8 cellular contexts compared by ENCODE assay signal in the genomic region with DNA sequence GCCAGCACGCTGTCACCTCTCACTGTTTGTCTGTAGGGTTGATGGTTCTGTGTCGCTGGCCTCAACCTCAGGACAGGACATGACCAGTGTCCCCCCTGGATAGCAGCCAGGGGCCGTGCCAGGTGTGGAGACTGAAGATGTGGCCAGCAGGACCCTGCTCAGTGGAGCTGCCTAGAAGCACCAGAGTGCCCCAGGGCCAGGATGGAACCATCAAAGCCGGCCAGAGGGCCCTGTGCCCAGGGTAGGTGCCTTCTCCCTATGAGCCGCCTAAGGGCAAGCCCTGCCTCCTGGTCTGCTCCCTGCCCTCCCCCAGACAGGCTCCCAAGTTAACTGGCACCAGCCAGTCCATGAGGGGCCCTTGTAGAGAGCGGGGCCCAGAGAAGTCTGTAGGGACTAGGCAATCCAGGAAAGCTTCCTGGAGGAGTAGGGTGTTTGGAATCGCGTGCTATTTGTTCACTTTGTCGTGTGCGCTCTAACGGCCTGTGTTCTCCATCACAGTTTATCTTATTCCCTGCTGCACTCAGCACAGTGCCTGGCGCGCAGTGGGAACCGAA. TPM values are rescaled to one million over a fixed set of nuclear protein-coding genes. Genes with fewer than 3 reads are reported as not detected.
A peak's percentile ranks its signal among the peaks of the same experiment; 100 is the strongest.
DNase-seq lines count a peak whose midpoint lies in the region; ATAC-seq and TF ChIP-seq lines count a peak whose summit lies in the region.

No MANE protein-coding gene starts in this region.

- no peaks in the 10 kb centered on the region for H3K27me3 ChIP-seq in BLaER1 treated with 17β-estradiol and CSF1 and Interleukin-3, amounts not matched to agents 10 nM and 100 nM
- peaks cover 2% of the 10 kb centered on the region; the same call in 1 of the 2 replicates for H3K27me3 ChIP-seq in IMR-90 (ENCODE audit: control insufficient read depth, insufficient read depth, low read length)

- in situ Hi-C loops in IMR-90 (cut with MboI; ENCODE audit: low sequenced_read_pairs), result no loop called here

- 55% methylated on average over 2 of the region's 14 CpGs; no CpG with 5 or more reads in 1 of the 2 experiments for WGBS in IMR-90 (ENCODE audit: extremely low coverage in 2 of 2, insufficient read length in 1 of 2), 2 experiments

- H3K27me3 Mint-ChIP-seq in dendritic cell treated with granulocyte-macrophage colony-stimulating factor and Interleukin-4, amounts not matched to agents 40 ng/mL and 50 ng/mL, for 4 days, result peaks cover 30% of the 10 kb centered on the region
- no peaks in the 10 kb centered on the region for H3K27me3 Mint-ChIP-seq in natural killer cell treated with Interleukin-12 subunit alpha and Interleukin-12 subunit beta and Interleukin-15 and Interleukin-18, amount 100 ng/mL, for 72 hours

- H4K8ac ChIP-seq in IMR-90 (ENCODE audit: low read depth in 2 of 2, low read length in 2 of 2), result peak overlapping the region; percentile 89 to 90

- H3K9me3 ChIP-seq in BLaER1 treated with 17β-estradiol and CSF1 and Interleukin-3, amounts not matched to agents 10 nM and 100 nM (replicated peaks in 1 of 11), result no peaks in the 10 kb centered on the region; a peak in 1 of 22 replicates
- H3K9me3 ChIP-seq in IMR-90 (ENCODE audit: control insufficient read depth, insufficient read depth, low read length), result no peaks in the 10 kb centered on the region

- 0 out of 2 replicates have a peak, but pooled peaks cover 8% of the 10 kb centered on the region for H3K9me1 ChIP-seq in IMR-90 (ENCODE audit: insufficient read depth, low read length)

- no peaks in the 10 kb centered on the region for H3K9me3 Mint-ChIP-seq in dendritic cell treated with granulocyte-macrophage colony-stimulating factor and Interleukin-4, amounts not matched to agents 40 ng/mL and 50 ng/mL, for 4 days
- H3K9me3 Mint-ChIP-seq in natural killer cell treated with Interleukin-12 subunit alpha and Interleukin-12 subunit beta and Interleukin-15 and Interleukin-18, amount 100 ng/mL, for 72 hours, result no peaks in the 10 kb centered on the region

- peak overlapping the region; percentile 100 for H2AFZ ChIP-seq in IMR-90 (replicated peaks; ENCODE audit: low read length, poor library complexity)

- dilution Hi-C loops in IMR-90 (cut with HindIII; ENCODE audit: low sequenced_read_pairs, unreplicated experiment), result no loop called here

- H3K27ac ChIP-seq in BLaER1 treated with 17β-estradiol and CSF1 and Interleukin-3, amounts not matched to agents 10 nM and 100 nM, result peak overlapping the region in 7 of 11 experiments; percentile 4 to 92 (median 88); a peak in 6 of 22 replicates
- peak overlapping the region; percentile 37 for H3K27ac ChIP-seq in IMR-90 (ENCODE audit: insufficient read depth, low read length)

- H3K27ac Mint-ChIP-seq in dendritic cell treated with granulocyte-macrophage colony-stimulating factor and Interleukin-4, amounts not matched to agents 40 ng/mL and 50 ng/mL, for 4 days, result peak overlapping the region; percentile 96
- H3K27ac Mint-ChIP-seq in natural killer cell treated with Interleukin-12 subunit alpha and Interleukin-12 subunit beta and Interleukin-15 and Interleukin-18, amount 100 ng/mL, for 72 hours, result peak overlapping the region in 1 of 2 donors; percentile 94

- intact Hi-C loops in IMR-90 (cut with micrococcal nuclease), result no loop called here
- intact Hi-C loops in dendritic cell treated with granulocyte-macrophage colony-stimulating factor and Interleukin-4, amounts not matched to agents 40 ng/mL and 50 ng/mL, for 4 days (cut with micrococcal nuclease), result no loop called here

- H2BK5ac ChIP-seq in IMR-90 (ENCODE audit: low read depth, low read length, poor library complexity, severe bottlenecking), result peak overlapping the region; percentile 15

- H2BK120ac ChIP-seq in IMR-90 (ENCODE audit: low read depth, low read length), result peak overlapping the region; percentile 54

- H3K56ac ChIP-seq in IMR-90 (ENCODE audit: extremely low read depth, insufficient read depth, low read length), result no peak overlapping the region

- peak overlapping the region; percentile 28; the same call in 1 of the 2 replicates for H3K18ac ChIP-seq in IMR-90 (ENCODE audit: low read depth, low read length)

- peak overlapping the region; percentile 77 for H2AK5ac ChIP-seq in IMR-90 (ENCODE audit: low read depth, low read length)

- peaks cover 28 to 41% (median 37%) of the 10 kb centered on the region in 11 experiments for H4K20me1 ChIP-seq in BLaER1 treated with 17β-estradiol and CSF1 and Interleukin-3, amounts not matched to agents 10 nM and 100 nM
- peaks cover 35% of the 10 kb centered on the region for H4K20me1 ChIP-seq in IMR-90 (ENCODE audit: insufficient read depth, low read length)

- no peak overlapping the region for H2BK20ac ChIP-seq in IMR-90 (ENCODE audit: low read depth, low read length)

- TF ChIP-seq CTCF in IMR-90 (conservative IDR thresholded peaks at IDR 0.05; ENCODE audit: low read depth, low read length), result no peak

- H3K4me3 ChIP-seq in BLaER1 treated with 17β-estradiol and CSF1 and Interleukin-3, amounts not matched to agents 10 nM and 100 nM, result peak overlapping the region in 9 of 10 experiments; percentile 70 to 96 (median 88); a peak in 13 of 20 replicates
- H3K4me3 ChIP-seq in IMR-90 (ENCODE audit: insufficient read depth, low read depth, low read length), result peak overlapping the region; percentile 19; the same call in 1 of the 2 replicates

- peak overlapping the region; percentile 78 to 97 (median 94) for H3K4me2 ChIP-seq in BLaER1 treated with 17β-estradiol and CSF1 and Interleukin-3, amounts not matched to agents 10 nM and 100 nM
- H3K4me2 ChIP-seq in IMR-90 (ENCODE audit: low read depth, low read length), result peak overlapping the region; percentile 74

- H3K4ac ChIP-seq in IMR-90 (ENCODE audit: low read depth, low read length), result peak overlapping the region; percentile 70

- peaks cover 49% of the 10 kb centered on the region for H3K4me1 Mint-ChIP-seq in dendritic cell treated with granulocyte-macrophage colony-stimulating factor and Interleukin-4, amounts not matched to agents 40 ng/mL and 50 ng/mL, for 4 days (ENCODE audit: low read depth)
- H3K4me1 Mint-ChIP-seq in natural killer cell treated with Interleukin-12 subunit alpha and Interleukin-12 subunit beta and Interleukin-15 and Interleukin-18, amount 100 ng/mL, for 72 hours (ENCODE audit: low read depth in 2 of 2), result peaks cover 24 to 27% of the 10 kb centered on the region in 2 donors

- H3K4me3 Mint-ChIP-seq in dendritic cell treated with granulocyte-macrophage colony-stimulating factor and Interleukin-4, amounts not matched to agents 40 ng/mL and 50 ng/mL, for 4 days, result peak overlapping the region; percentile 98
- peak overlapping the region; percentile 100 for H3K4me3 Mint-ChIP-seq in natural killer cell treated with Interleukin-12 subunit alpha and Interleukin-12 subunit beta and Interleukin-15 and Interleukin-18, amount 100 ng/mL, for 72 hours

- peak overlapping the region; percentile 35; the same call in 1 of the 2 replicates for H4K91ac ChIP-seq in IMR-90 (ENCODE audit: insufficient read depth, low read depth, low read length)

- no TSS peak for BruUV-seq in IMR-90 (replicated peaks; lab: Mats Ljungman, UMichigan)

- H3K36me3 ChIP-seq in BLaER1 treated with 17β-estradiol and CSF1 and Interleukin-3, amounts not matched to agents 10 nM and 100 nM, result peaks cover 21 to 29% (median 25%) of the 10 kb centered on the region in 11 experiments
- peaks cover 25% of the 10 kb centered on the region for H3K36me3 ChIP-seq in IMR-90 (ENCODE audit: control insufficient read depth, insufficient read depth, low read length)

- DNase-seq in IMR-90 (no peak), COLO829 (ENCODE audit: low spot score) (no peak), NCI-H1105 (lab: John Stamatoyannopoulos, UW) (no peak), kidney glomerular epithelial cell (lab: John Stamatoyannopoulos, UW) (no peak), hepatic stellate cell (ENCODE audit: low spot score) (no peak)
- no peak for DNase-seq in natural killer cell treated with Interleukin-12 subunit alpha and Interleukin-12 subunit beta and Interleukin-15 and Interleukin-18, amount 100 ng/mL, for 72 hours (ENCODE audit: low spot score)

- ATAC-seq in IMR-90 (ENCODE audit: low read depth), result no peak
- peak in 1 of 2 donors; percentile 1 for ATAC-seq in natural killer cell treated with Interleukin-12 subunit alpha and Interleukin-12 subunit beta and Interleukin-15 and Interleukin-18, amount 100 ng/mL, for 72 hours

- peak overlapping the region; percentile 79 for H3K23ac ChIP-seq in IMR-90 (ENCODE audit: low read depth, low read length)

- POLR2A ChIA-PET in IMR-90 (lab: Charles Lee; ENCODE audit: unreplicated experiment), result no interaction called here

- H3K4me1 ChIP-seq in BLaER1 treated with 17β-estradiol and CSF1 and Interleukin-3, amounts not matched to agents 10 nM and 100 nM, result peaks cover 34 to 41% (median 39%) of the 10 kb centered on the region in 10 experiments
- H3K4me1 ChIP-seq in IMR-90 (ENCODE audit: control insufficient read depth, insufficient read depth, low read length), result peaks cover 7% of the 10 kb centered on the region

- no peak for TF ChIP-seq POLR2A in IMR-90 (IDR thresholded peaks at IDR 0.05; ENCODE audit: low read depth, low read length)

- H3K9ac ChIP-seq in BLaER1 treated with 17β-estradiol and CSF1 and Interleukin-3, amounts not matched to agents 10 nM and 100 nM, result peak overlapping the region in 10 of 11 experiments; percentile 88 to 97 (median 93); a peak in 19 of 22 replicates
- H3K9ac ChIP-seq in IMR-90 (ENCODE audit: low read depth, low read length), result peak overlapping the region; percentile 83

- peak overlapping the region; percentile 76 for H3K14ac ChIP-seq in IMR-90 (replicated peaks; ENCODE audit: low read depth, low read length)

- peak overlapping the region; percentile 85 for H4K5ac ChIP-seq in IMR-90 (ENCODE audit: low read depth, low read length)

- CTCF ChIA-PET in IMR-90 (lab: Yijun Ruan, JAX), result no interaction called here

- peak overlapping the region; percentile 100 for H2AK9ac ChIP-seq in IMR-90 (replicated peaks; ENCODE audit: low read depth, low read length, poor library complexity)

- peaks cover 45% of the 10 kb centered on the region for H3K36me3 Mint-ChIP-seq in dendritic cell treated with granulocyte-macrophage colony-stimulating factor and Interleukin-4, amounts not matched to agents 40 ng/mL and 50 ng/mL, for 4 days (ENCODE audit: low read depth)
- H3K36me3 Mint-ChIP-seq in natural killer cell treated with Interleukin-12 subunit alpha and Interleukin-12 subunit beta and Interleukin-15 and Interleukin-18, amount 100 ng/mL, for 72 hours, result peaks cover 16% of the 10 kb centered on the region

- no peak for TF ChIP-seq RAD21 in IMR-90 (IDR thresholded peaks at IDR 0.05; ENCODE audit: low read length)

- H2BK15ac ChIP-seq in IMR-90 (ENCODE audit: low read depth, low read length), result no peak overlapping the region

- H3K79me1 ChIP-seq in IMR-90 (ENCODE audit: low read depth in 1 of 2, low read length in 2 of 2), result peaks cover 3 to 29% of the 10 kb centered on the region in 2 experiments; a peak in 3 of 4 replicates

RNA-seq across cellular contexts. Expression of a gene that starts 0.5 kb away (rescaled TPM):
- total RNA-seq in IMR-90 (2012; rRNA removed), result 189 and 194 TPM in 2 replicates
- 220 and 287 TPM in 2 replicates for polyA plus RNA-seq in IMR-90 (2012; rRNA removed)
- 306 and 488 TPM in 2 replicates for polyA plus RNA-seq in IMR-90 (2012; cell fraction: cytosol; rRNA removed)
- 94.6 and 127 TPM in 2 replicates for polyA plus RNA-seq in IMR-90 (2012; cell fraction: nucleus; rRNA removed; ENCODE audit: low replicate concordance)
- total RNA-seq in natural killer cell treated with Interleukin-12 subunit alpha and Interleukin-12 subunit beta and Interleukin-15 and Interleukin-18, amount 100 ng/mL, for 72 hours, result 100 to 1,000 TPM in 1 of 2 donors, 10 to 100 TPM in 1; 95.0 to 103 TPM

RNA-seq across cellular contexts. Expression of a gene that starts 4.3 kb away (rescaled TPM):
- total RNA-seq in IMR-90 (2012; rRNA removed), result not detected in 2 replicates
- polyA plus RNA-seq in IMR-90 (2012; rRNA removed), result not detected in 2 replicates
- 0.02 TPM in 1 of 2 replicates, not detected in the other for polyA plus RNA-seq in IMR-90 (2012; cell fraction: cytosol; rRNA removed)
- not detected in 2 replicates for polyA plus RNA-seq in IMR-90 (2012; cell fraction: nucleus; rRNA removed; ENCODE audit: low replicate concordance)
- total RNA-seq in natural killer cell treated with Interleukin-12 subunit alpha and Interleukin-12 subunit beta and Interleukin-15 and Interleukin-18, amount 100 ng/mL, for 72 hours, result 1 to 10 TPM in 1 of 2 donors, not detected in 1; 1.5 TPM

RNA-seq across cellular contexts. Expression of a gene that starts 5.8 kb away (rescaled TPM):
- 2,703 and 2,852 TPM in 2 replicates for total RNA-seq in IMR-90 (2012; rRNA removed)
- polyA plus RNA-seq in IMR-90 (2012; rRNA removed), result 6,941 and 7,712 TPM in 2 replicates
- 7,255 and 7,684 TPM in 2 replicates for polyA plus RNA-seq in IMR-90 (2012; cell fraction: cytosol; rRNA removed)
- polyA plus RNA-seq in IMR-90 (2012; cell fraction: nucleus; rRNA removed; ENCODE audit: low replicate concordance), result 1,923 and 2,995 TPM in 2 replicates
- total RNA-seq in natural killer cell treated with Interleukin-12 subunit alpha and Interleukin-12 subunit beta and Interleukin-15 and Interleukin-18, amount 100 ng/mL, for 72 hours, result 1,000 to 10,000 TPM; 2,056 to 2,952 TPM

RNA-seq across cellular contexts. Expression of a gene that starts 7.9 kb away (rescaled TPM):
- total RNA-seq in IMR-90 (2012; rRNA removed), result not detected in 2 replicates
- not detected in 2 replicates for polyA plus RNA-seq in IMR-90 (2012; rRNA removed)
- polyA plus RNA-seq in IMR-90 (2012; cell fraction: cytosol; rRNA removed), result 0.06 TPM in 1 of 2 replicates, not detected in the other
- 0.54 and 0.58 TPM in 2 replicates for polyA plus RNA-seq in IMR-90 (2012; cell fraction: nucleus; rRNA removed; ENCODE audit: low replicate concordance)
- total RNA-seq in natural killer cell treated with Interleukin-12 subunit alpha and Interleukin-12 subunit beta and Interleukin-15 and Interleukin-18, amount 100 ng/mL, for 72 hours, result not detected

RNA-seq across cellular contexts. Expression of a gene that starts 13.1 kb away (rescaled TPM):
- total RNA-seq in IMR-90 (2012; rRNA removed), result 38.5 and 40.3 TPM in 2 replicates
- 60.8 and 61.5 TPM in 2 replicates for polyA plus RNA-seq in IMR-90 (2012; rRNA removed)
- polyA plus RNA-seq in IMR-90 (2012; cell fraction: cytosol; rRNA removed), result 48.5 and 64.1 TPM in 2 replicates
- polyA plus RNA-seq in IMR-90 (2012; cell fraction: nucleus; rRNA removed; ENCODE audit: low replicate concordance), result 85.7 and 258 TPM in 2 replicates
- total RNA-seq in natural killer cell treated with Interleukin-12 subunit alpha and Interleukin-12 subunit beta and Interleukin-15 and Interleukin-18, amount 100 ng/mL, for 72 hours, result 10 to 100 TPM; 39.3 to 78.3 TPM
